In the genomic region with DNA sequence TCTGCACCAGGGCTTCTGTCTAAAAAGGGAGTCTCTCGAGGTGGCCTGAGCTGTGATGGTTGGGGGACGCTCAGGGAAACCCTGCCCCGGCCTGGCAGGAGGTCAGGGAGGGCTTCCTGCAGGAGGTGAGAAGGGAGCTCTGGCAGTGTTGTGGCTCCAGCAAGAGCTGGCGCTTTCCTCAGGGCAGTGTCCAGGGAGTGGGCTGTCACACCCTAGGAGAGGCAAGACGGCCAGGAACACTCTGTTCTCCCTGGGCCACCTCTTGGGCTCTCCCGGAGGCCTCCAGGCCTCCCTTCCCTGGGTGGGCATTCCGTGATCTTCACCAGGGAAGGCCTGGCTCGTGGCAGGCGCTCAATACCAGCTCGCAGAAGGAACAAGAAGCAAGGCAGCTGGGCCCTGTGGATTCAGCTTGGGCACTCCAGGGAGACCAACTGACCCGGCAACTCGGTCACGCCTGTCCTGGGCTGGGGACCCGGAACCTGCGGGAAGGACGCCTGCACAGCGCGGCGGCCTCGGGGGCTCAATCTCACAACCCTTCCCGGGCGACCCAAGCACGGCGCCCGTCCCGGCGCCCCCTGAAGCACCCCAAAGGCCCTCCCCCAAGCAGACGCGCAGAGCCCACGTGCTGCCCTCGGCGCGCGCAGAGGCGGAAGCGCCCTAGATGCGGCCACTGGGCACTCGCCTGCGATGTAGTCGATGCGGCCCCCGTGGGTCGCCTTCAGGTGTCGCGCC, we compare ENCODE assay signal across 8 cellular contexts. TPM values are rescaled to one million over a fixed set of nuclear protein-coding genes. Genes with fewer than 3 reads are reported as not detected.
A peak's percentile ranks its signal among the peaks of the same experiment; 100 is the strongest.
DNase-seq lines count a peak whose midpoint lies in the region; ATAC-seq and TF ChIP-seq lines count a peak whose summit lies in the region.

No MANE protein-coding gene starts in this region.

- H3K9me3 Mint-ChIP-seq in CD14-positive monocyte = no peaks in the 10 kb centered on the region

- H3K27me3 ChIP-seq in mucosa of rectum (ENCODE audit: control insufficient read depth in 2 of 2, insufficient read depth in 2 of 2, low read length in 2 of 2) = no peaks in the 10 kb centered on the region

- no peak for TF ChIP-seq CTCF in CD14-positive monocyte (IDR thresholded peaks at IDR 0.05)
- TF ChIP-seq CTCF in epithelial cell of proximal tubule (conservative IDR thresholded peaks at IDR 0.05; ENCODE audit: low read depth, low read length) = no peak

- H3K4me3 ChIP-seq in epithelial cell of proximal tubule (ENCODE audit: low read depth, low read length) = peak overlapping the region; percentile 67
- H3K4me3 ChIP-seq in mucosa of rectum (ENCODE audit: low read length in 2 of 2) = peak overlapping the region; percentile 77 to 82

- peak; percentile 41 for ATAC-seq in GM19043 (IDR thresholded peaks at IDR 0.05; ENCODE audit: low read depth, unreplicated experiment)
- ATAC-seq in HG03159 (IDR thresholded peaks at IDR 0.05; ENCODE audit: unreplicated experiment) = peak; percentile 38
- peak; percentile 44 for ATAC-seq in stimulated activated naive CD8-positive, alpha-beta T cell treated with anti-CD3 and anti-CD28 coated beads, Interleukin-15, Interleukin-2, amounts not matched to agents 100 U/mL and 50 U/mL, for 24 hours

- H3K4me1 Mint-ChIP-seq in CD14-positive monocyte = peaks cover 28% of the 10 kb centered on the region

- H3K27ac ChIP-seq in mucosa of rectum (ENCODE audit: low read depth in 2 of 2, low read length in 2 of 2) = peak overlapping the region; percentile 92 to 93

- H3K36me3 ChIP-seq in mucosa of rectum (ENCODE audit: control insufficient read depth in 2 of 2, insufficient read depth in 2 of 2, low read length in 2 of 2) = peaks cover 8 to 12% of the 10 kb centered on the region in 2 donors

- DNase-seq in CD14-positive monocyte (ENCODE audit: low spot score) = no peak
- peak; percentile 51 to 80 for DNase-seq in NCI-H526 (lab: John Stamatoyannopoulos, UW)
- peak; percentile 68 for DNase-seq in activated T-cell treated with anti-CD3 and anti-CD28 coated beads for 48 hours (ENCODE audit: low read depth)
- no peak for DNase-seq in epithelial cell of proximal tubule (ENCODE audit: low read depth)
- DNase-seq in stimulated activated naive CD8-positive, alpha-beta T cell treated with anti-CD3 and anti-CD28 coated beads, Interleukin-15, Interleukin-2, amounts not matched to agents 100 U/mL and 50 U/mL, for 24 hours = peak; percentile 78

- peaks cover 0 to 2% (median 0%) of the 10 kb centered on the region in 3 donors for H3K27me3 Mint-ChIP-seq in CD14-positive monocyte (ENCODE audit: low read depth in 3 of 3)

- H3K27ac Mint-ChIP-seq in CD14-positive monocyte = peak overlapping the region; percentile 73 to 91 (median 88)

- H3K9me3 ChIP-seq in mucosa of rectum (ENCODE audit: control insufficient read depth in 2 of 2, low read length in 2 of 2) = no peaks in the 10 kb centered on the region

- peak overlapping the region; percentile 68 to 84 for H3K9ac ChIP-seq in mucosa of rectum (ENCODE audit: low read depth in 1 of 2, low read length in 2 of 2)

- H3K4me1 ChIP-seq in mucosa of rectum (ENCODE audit: control insufficient read depth in 2 of 2, insufficient read depth in 2 of 2, low read length in 2 of 2) = peaks cover 24 to 27% of the 10 kb centered on the region in 2 donors

- peaks cover 19 to 30% of the 10 kb centered on the region in 2 donors for H3K36me3 Mint-ChIP-seq in CD14-positive monocyte

- intact Hi-C loops in CD14-positive monocyte (cut with micrococcal nuclease) = loop anchor here in 1 of 2 donors (10.0 kb wide), 1 partner anchor 404 kb away; the partner anchor contains the start of gene ZNF778

- peak overlapping the region; percentile 78 to 90 for H3K4me3 Mint-ChIP-seq in CD14-positive monocyte

RNA-seq across cellular contexts. Expression of gene APRT, which starts 0.7 kb away (rescaled TPM):
- 100 to 1,000 TPM; 233 to 307 TPM for polyA plus RNA-seq in CD14-positive monocyte
- 242 and 300 TPM in 2 replicates for total RNA-seq in epithelial cell of proximal tubule

RNA-seq across cellular contexts. Expression of gene CDT1, which starts 7.4 kb away (rescaled TPM):
- under 1 TPM; 0.07 to 0.24 TPM for polyA plus RNA-seq in CD14-positive monocyte
- 76.2 and 88.5 TPM in 2 replicates for total RNA-seq in epithelial cell of proximal tubule

RNA-seq across cellular contexts. Expression of gene PIEZO1, which starts 26.0 kb away (rescaled TPM):
- 10 to 100 TPM; 10.2 to 15.0 TPM for polyA plus RNA-seq in CD14-positive monocyte
- total RNA-seq in epithelial cell of proximal tubule = 245 and 246 TPM in 2 replicates

RNA-seq across cellular contexts. Expression of gene GALNS, which starts 45.7 kb away (rescaled TPM):
- 10 to 100 TPM; 20.2 to 32.2 TPM for polyA plus RNA-seq in CD14-positive monocyte
- total RNA-seq in epithelial cell of proximal tubule = 9.2 and 18.3 TPM in 2 replicates

RNA-seq across cellular contexts. Expression of gene TRAPPC2L, which starts 45.9 kb away (rescaled TPM):
- 10 to 100 TPM; 82.4 to 89.3 TPM for polyA plus RNA-seq in CD14-positive monocyte
- total RNA-seq in epithelial cell of proximal tubule = 48.3 and 58.2 TPM in 2 replicates

Comparison
In these comparisons a context has a peak if more than half of its experiments do, and no peak if none do; other contexts are left out.
1. DNase-seq: peak in NCI-H526 (2 of 2), activated T-cell treated with anti-CD3 and anti-CD28 coated beads for 48 hours (single experiment) and stimulated activated naive CD8-positive, alpha-beta T cell treated with anti-CD3 and anti-CD28 coated beads, Interleukin-15, Interleukin-2, amounts not matched to agents 100 U/mL and 50 U/mL, for 24 hours (single experiment); none in CD14-positive monocyte (single experiment) and epithelial cell of proximal tubule (single experiment).
2. Peak in every context shown above with its lines, with median percentiles within 50 percentile points of each other: ATAC-seq.